Comparison of ENCODE assay signal across 27 cellular contexts in the genomic region with DNA sequence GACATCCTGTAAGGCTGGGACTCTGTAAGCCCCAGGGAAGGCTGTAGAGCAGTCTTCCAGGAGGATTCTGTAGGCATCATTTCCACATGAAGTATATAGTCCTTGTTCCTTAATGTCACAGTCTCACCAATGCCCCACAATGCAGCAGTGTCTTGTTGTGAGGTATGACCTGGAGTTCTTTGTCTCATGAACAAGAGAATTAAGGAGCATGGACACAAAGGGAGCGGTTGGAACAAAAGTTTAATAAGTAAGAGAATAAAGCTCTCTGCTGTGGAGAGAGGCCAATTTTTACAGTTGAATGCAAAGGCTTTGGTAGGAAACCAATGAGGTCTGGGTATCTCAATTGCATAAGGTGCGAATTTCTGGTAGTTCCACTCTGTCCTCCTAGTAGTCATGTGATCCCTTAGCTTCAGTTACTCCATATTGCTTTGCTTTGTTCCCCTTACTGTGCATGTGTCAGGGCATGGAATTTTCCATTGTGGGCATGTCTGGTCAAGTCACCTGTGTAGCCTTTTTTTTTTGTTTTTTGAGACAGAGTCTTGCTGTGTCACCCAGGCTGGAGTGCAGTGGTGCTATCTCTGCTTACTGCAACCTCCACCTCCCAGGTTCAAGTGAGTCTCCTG.
DNase-seq lines count a peak whose midpoint lies in the region; ATAC-seq and TF ChIP-seq lines count a peak whose summit lies in the region.
"Had no signal": no experiment of that assay in that cellular context is flagged by ENCODE, and none has a peak within 500 bp of the region (broad histone marks: within the 10 kb centered on the region; RNA-seq: fewer than 3 reads in every experiment).

No MANE protein-coding gene starts in this region.

- H3K9me3 Mint-ChIP-seq in WTC11: peaks cover 43% of the 10 kb centered on the region

- CTCF ChIA-PET in WTC11 (lab: Charles Lee): no interaction called here

- no peak overlapping the region for H3K23ac ChIP-seq in trophoblast cell (ENCODE audit: low read length)

- WGBS in trophoblast cell (ENCODE audit: extremely low coverage, insufficient coverage, insufficient read length): no CpG with 5 or more reads among the region's 2 CpGs
- WGBS in hepatocyte (ENCODE audit: low lambda C conversion rate, missing lambda C conversion rate): 90% methylated on average over 2 of the region's 2 CpGs

- H3K36me3 ChIP-seq in trophoblast cell (ENCODE audit: control insufficient read depth in 1 of 2, insufficient read depth in 2 of 2, low read length in 2 of 2): peaks cover 0 to 2% of the 10 kb centered on the region in 2 experiments
- H3K36me3 ChIP-seq in hepatocyte (replicated peaks; ENCODE audit: insufficient read depth, low read depth): no peaks in the 10 kb centered on the region

- H3K9me3 ChIP-seq in trophoblast cell (ENCODE audit: insufficient read depth, low read depth, low read length) (peaks cover 2% of the 10 kb centered on the region), hepatocyte (ENCODE audit: low read depth) (no peaks in the 10 kb centered on the region)

- no peak overlapping the region for H3K4me3 Mint-ChIP-seq in WTC11
- H3K4me3 Mint-ChIP-seq: B cell; CD8-positive, alpha-beta T cell had no signal

- POLR2A ChIA-PET in WTC11 (lab: Charles Lee): no interaction called here

- H2BK5ac ChIP-seq in trophoblast cell (ENCODE audit: low read depth, low read length, poor library complexity): no peak overlapping the region

- H3K27me3 ChIP-seq in trophoblast cell (ENCODE audit: insufficient read depth, low read length) (no peaks in the 10 kb centered on the region), hepatocyte (no peaks in the 10 kb centered on the region)

- no peaks in the 10 kb centered on the region for H3K9me2 ChIP-seq in hepatocyte (replicated peaks; ENCODE audit: insufficient read depth)

- H2BK12ac ChIP-seq in trophoblast cell (ENCODE audit: low read length): peak overlapping the region; percentile 69

- peak overlapping the region; percentile 59 for H4K91ac ChIP-seq in trophoblast cell (ENCODE audit: low read depth, low read length)

- no peak overlapping the region for H4K12ac ChIP-seq in trophoblast cell (ENCODE audit: low read depth, low read length)

- no peak overlapping the region for H2AFZ ChIP-seq in trophoblast cell (ENCODE audit: insufficient read depth, low read length, poor library complexity)
- H2AFZ ChIP-seq in hepatocyte: no peak overlapping the region

- H3K79me2 ChIP-seq in trophoblast cell (ENCODE audit: control insufficient read depth, insufficient read depth, low read length, poor library complexity): no peaks in the 10 kb centered on the region
- no peaks in the 10 kb centered on the region for H3K79me2 ChIP-seq in hepatocyte

- peak overlapping the region; percentile 7 for H2BK120ac ChIP-seq in trophoblast cell (ENCODE audit: insufficient read depth, low read length, poor library complexity)

- no peak overlapping the region for H3K4me3 ChIP-seq in trophoblast cell (ENCODE audit: low read depth, low read length)
- no peak overlapping the region for H3K4me3 ChIP-seq in hepatocyte
- H3K4me3 ChIP-seq: GM12878, SK-N-MC had no signal

- DNase-seq in NCI-H2171 treated with DMSO at 0.1 percent for 48 hours (lab: John Stamatoyannopoulos, UW) (peak; percentile 29), NCI-H2171 (lab: John Stamatoyannopoulos, UW) (no peak), WTC11 (ENCODE audit: low spot score) (no peak), trophoblast cell (no peak), hepatocyte (ENCODE audit: low spot score) (no peak)
- DNase-seq in stimulated activated CD4-positive, alpha-beta T cell treated with anti-CD3 and anti-CD28 coated beads, Interleukin-2, amount 100 ng/mL, for 48 hours: no peak
- DNase-seq: CD8-positive, alpha-beta T cell; DMS 273 treated with DMSO at 0.1 percent for 48 hours; DMS79; EL; GDM1; HCEC 1CT; NCI-H1048; NCI-H1417; NCI-H1694 treated with DMSO at 0.1 percent for 48 hours; NCI-H2081 treated with DMSO at 0.1 percent for 48 hours; NCI-H524; NCI-H774; SIG-M5 had no signal

- H3K4ac ChIP-seq in trophoblast cell (ENCODE audit: low read depth, low read length): no peak overlapping the region

- H3K36me3 Mint-ChIP-seq in WTC11: peaks cover 23% of the 10 kb centered on the region
- H3K36me3 Mint-ChIP-seq: CD8-positive, alpha-beta T cell had no signal

- H3K27me3 Mint-ChIP-seq in WTC11 (ENCODE audit: low read depth): no peaks in the 10 kb centered on the region
- H3K27me3 Mint-ChIP-seq: B cell had no signal

- H3K14ac ChIP-seq in trophoblast cell (ENCODE audit: low read length): no peak overlapping the region

- no peak for TF ChIP-seq CTCF in WTC11 (IDR thresholded peaks at IDR 0.05)
- no peak for TF ChIP-seq CTCF in hepatocyte (IDR thresholded peaks at IDR 0.05; ENCODE audit: poor library complexity)

- ATAC-seq in WTC11: no peak
- ATAC-seq in esophagus mucosa: peak; percentile 96
- ATAC-seq in GM19463 (IDR thresholded peaks at IDR 0.05; ENCODE audit: unreplicated experiment): no peak
- ATAC-seq: CD8-positive, alpha-beta T cell; GM12878 had no signal

- H2AK5ac ChIP-seq in trophoblast cell (ENCODE audit: low read length): peak overlapping the region; percentile 29

- H3K27ac ChIP-seq in trophoblast cell (ENCODE audit: low read depth, low read length): no peak overlapping the region
- H3K27ac ChIP-seq in hepatocyte: no peak overlapping the region
- H3K27ac ChIP-seq: 22Rv1, C4-2B, SK-N-MC had no signal

- H4K20me1 ChIP-seq in hepatocyte (ENCODE audit: insufficient read depth, poor library complexity, severe bottlenecking): no peaks in the 10 kb centered on the region

- H4K8ac ChIP-seq in trophoblast cell (ENCODE audit: low read depth, low read length): no peak overlapping the region

- peaks cover 41% of the 10 kb centered on the region for H3K4me1 Mint-ChIP-seq in WTC11
- H3K4me1 Mint-ChIP-seq: B cell, IgD-negative memory B cell had no signal

- no peak overlapping the region for H3K18ac ChIP-seq in trophoblast cell (ENCODE audit: low read length)

- H3K4me2 ChIP-seq in trophoblast cell (ENCODE audit: low read length) (no peak overlapping the region), hepatocyte (no peak overlapping the region)

- no peak overlapping the region for H3K27ac Mint-ChIP-seq in WTC11
- H3K27ac Mint-ChIP-seq: B cell; CD8-positive, alpha-beta T cell; IgD-negative memory B cell had no signal

- peaks cover 7% of the 10 kb centered on the region for H3K79me1 ChIP-seq in trophoblast cell (ENCODE audit: low read length)

- H3K9ac ChIP-seq in trophoblast cell (ENCODE audit: low read length): no peak overlapping the region

- H3K4me1 ChIP-seq in trophoblast cell (ENCODE audit: control insufficient read depth in 1 of 2, insufficient read depth in 2 of 2, low read length in 2 of 2): peaks cover 7 to 18% of the 10 kb centered on the region in 2 experiments
- no peaks in the 10 kb centered on the region for H3K4me1 ChIP-seq in hepatocyte (ENCODE audit: insufficient read depth)

TF ChIP-seq in WTC11, 78 proteins besides CTCF, POLR2A, EP300 and RAD21:
- no peak for TF ChIP-seq SMAD4 (CRISPR knock-in tag; IDR thresholded peaks at IDR 0.05)
- TF ChIP-seq, protein P1, sequence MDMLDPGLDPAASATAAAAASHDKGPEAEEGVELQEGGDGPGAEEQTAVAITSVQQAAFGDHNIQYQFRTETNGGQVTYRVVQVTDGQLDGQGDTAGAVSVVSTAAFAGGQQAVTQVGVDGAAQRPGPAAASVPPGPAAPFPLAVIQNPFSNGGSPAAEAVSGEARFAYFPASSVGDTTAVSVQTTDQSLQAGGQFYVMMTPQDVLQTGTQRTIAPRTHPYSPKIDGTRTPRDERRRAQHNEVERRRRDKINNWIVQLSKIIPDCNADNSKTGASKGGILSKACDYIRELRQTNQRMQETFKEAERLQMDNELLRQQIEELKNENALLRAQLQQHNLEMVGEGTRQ (CRISPR knock-in tag; IDR thresholded peaks at IDR 0.05): 0 out of 2 replicates have a peak, but pooled peaks have one; percentile 20
TF ChIP-seq in WTC11: peak in this region for 1.
